In genomic region chr3:5929027-5929426, GRCh38 we compare ENCODE assay signal across 28 cellular contexts.
"Had no signal": no experiment of that assay in that cellular context is flagged by ENCODE, and none has a peak within 500 bp of the region (broad histone marks: within the 10 kb centered on the region; RNA-seq: fewer than 3 reads in every experiment).

No MANE protein-coding gene starts in this region.

- DNase-seq: cerebellar nuclear complex; dorsolateral prefrontal cortex; effector CD4-positive, alpha-beta T cell; endodermal cell; foreskin fibroblast; hypothalamus; mucosa of descending colon; naive thymus-derived CD4-positive, alpha-beta T cell; occipital lobe; ovary; posterior cingulate gyrus; psoas muscle; right cardiac atrium; sigmoid colon; stimulated activated CD4-positive, alpha-beta T cell treated with anti-CD3 and anti-CD28 coated beads, Interleukin-2, amount 100 ng/mL, for 24 hours; stimulated activated CD4-positive, alpha-beta T cell treated with anti-CD3 and anti-CD28 coated beads, Interleukin-4, amount 100 ng/mL, for 24 hours; stimulated activated naive CD8-positive, alpha-beta T cell treated with anti-CD3 and anti-CD28 coated beads, Interleukin-15, Interleukin-2, amounts not matched to agents 100 U/mL and 50 U/mL, for 24 hours; substantia nigra; upper lobe of right lung; uterus had no signal

- H3K36me3 ChIP-seq: ovary, sigmoid colon, thoracic aorta, tibial nerve, upper lobe of right lung, uterus had no signal

- H3K4me3 Mint-ChIP-seq: endodermal cell; memory B cell; naive thymus-derived CD4-positive, alpha-beta T cell; nephron; stimulated activated effector memory CD8-positive, alpha-beta T cell treated with anti-CD3 and anti-CD28 coated beads, Interleukin-12 subunit alpha, Interleukin-12 subunit beta, amount 100 ng/mL, for 72 hours had no signal

- H3K27ac Mint-ChIP-seq: endodermal cell; memory B cell; naive thymus-derived CD4-positive, alpha-beta T cell; nephron; stimulated activated effector memory CD8-positive, alpha-beta T cell treated with anti-CD3 and anti-CD28 coated beads, Interleukin-12 subunit alpha, Interleukin-12 subunit beta, amount 100 ng/mL, for 72 hours had no signal

- H3K4me1 ChIP-seq: psoas muscle, sigmoid colon, tibial nerve, upper lobe of right lung, uterus had no signal

- H3K9me3 Mint-ChIP-seq: endodermal cell had no signal

- H3K4me1 Mint-ChIP-seq: endodermal cell; memory B cell; naive thymus-derived CD4-positive, alpha-beta T cell; nephron; stimulated activated effector memory CD8-positive, alpha-beta T cell treated with anti-CD3 and anti-CD28 coated beads, Interleukin-12 subunit alpha, Interleukin-12 subunit beta, amount 100 ng/mL, for 72 hours had no signal

- H3K4me3 ChIP-seq: dorsolateral prefrontal cortex, lung, mucosa of descending colon, ovary, psoas muscle, sigmoid colon, thoracic aorta, tibial nerve, upper lobe of right lung, uterus had no signal

- H3K9me3 ChIP-seq: mucosa of descending colon, ovary, psoas muscle, sigmoid colon, thoracic aorta, tibial nerve, upper lobe of right lung, uterus had no signal

- ATAC-seq: esophagus mucosa; mucosa of descending colon; naive thymus-derived CD4-positive, alpha-beta T cell; psoas muscle; right cardiac atrium; stimulated activated effector memory CD8-positive, alpha-beta T cell treated with anti-CD3 and anti-CD28 coated beads, Interleukin-12 subunit alpha, Interleukin-12 subunit beta, amount 100 ng/mL, for 72 hours; stimulated activated naive CD8-positive, alpha-beta T cell treated with anti-CD3 and anti-CD28 coated beads, Interleukin-15, Interleukin-2, amounts not matched to agents 100 U/mL and 50 U/mL, for 24 hours; upper lobe of right lung had no signal

- H3K27ac ChIP-seq: dorsolateral prefrontal cortex, epithelial cell of prostate, ovary, psoas muscle, sigmoid colon, thoracic aorta, tibial nerve, upper lobe of right lung, uterus had no signal

- H3K36me3 Mint-ChIP-seq: memory B cell; naive thymus-derived CD4-positive, alpha-beta T cell; stimulated activated effector memory CD8-positive, alpha-beta T cell treated with anti-CD3 and anti-CD28 coated beads, Interleukin-12 subunit alpha, Interleukin-12 subunit beta, amount 100 ng/mL, for 72 hours had no signal

- H3K27me3 Mint-ChIP-seq: memory B cell; naive thymus-derived CD4-positive, alpha-beta T cell had no signal

- H3K27me3 ChIP-seq: ovary, sigmoid colon, tibial nerve, upper lobe of right lung, uterus had no signal
